8 cellular contexts compared by ENCODE assay signal in the genomic region with DNA sequence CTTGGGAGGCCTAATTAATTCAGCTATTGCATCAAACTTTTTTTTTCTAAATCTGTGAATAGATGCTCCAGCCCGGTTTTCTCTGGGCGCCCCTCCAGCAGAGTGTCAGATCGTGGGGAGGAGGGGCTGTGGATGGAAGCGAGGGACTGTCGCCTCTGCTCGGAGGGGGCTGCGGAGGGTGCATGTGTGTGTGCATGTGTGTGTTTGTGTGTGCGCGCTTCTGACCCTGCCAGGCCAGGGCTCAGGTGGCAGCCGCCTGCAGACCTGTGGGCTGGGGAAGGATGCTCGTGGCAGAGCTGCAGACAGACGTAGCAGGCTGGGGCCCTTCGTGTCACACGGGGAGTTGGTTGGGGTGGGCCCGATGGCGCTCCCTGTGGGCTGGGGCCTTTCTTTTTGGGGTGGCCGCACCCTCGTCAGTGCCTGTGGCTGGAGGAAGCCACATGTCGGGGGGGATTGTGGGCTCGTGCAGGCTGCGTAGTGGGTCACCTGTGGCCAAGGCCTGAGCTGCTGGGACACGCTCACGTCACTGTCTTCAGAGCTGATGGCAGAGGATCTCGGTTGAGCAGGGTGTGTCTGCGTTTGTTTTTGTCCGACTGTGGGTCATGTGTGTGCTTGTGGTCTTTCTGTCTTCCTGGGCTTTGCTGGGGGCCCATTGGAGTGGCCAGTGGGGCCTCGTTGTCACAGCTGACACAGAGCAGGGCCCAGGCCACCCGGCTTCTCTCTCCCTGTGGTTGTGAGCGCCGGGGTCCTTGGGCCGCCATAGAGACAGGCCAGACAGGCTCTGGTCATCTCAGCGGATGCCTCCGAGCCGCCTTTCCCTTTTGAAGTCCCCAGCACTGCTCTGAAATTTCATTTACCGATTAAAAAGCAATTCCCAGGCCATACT. TPM values are rescaled to one million over a fixed set of nuclear protein-coding genes. Genes with fewer than 3 reads are reported as not detected.
DNase-seq lines count a peak whose midpoint lies in the region; ATAC-seq and TF ChIP-seq lines count a peak whose summit lies in the region.

No MANE protein-coding gene starts in this region.

- DNase-seq in Peyer's patch (peak; percentile 63 to 86 (median 71)), ascending aorta (ENCODE audit: low spot score in 2 of 2) (peak in 1 of 2 donors; percentile 74), smooth muscle cell (lab: John Stamatoyannopoulos, UW; ENCODE audit: unreplicated experiment) (no peak), GDM1 (lab: John Stamatoyannopoulos, UW) (no peak), KG1 (lab: John Stamatoyannopoulos, UW) (no peak)

- peaks cover 74% of the 10 kb centered on the region for H3K79me2 ChIP-seq in smooth muscle cell (ENCODE audit: low read depth)

- H3K9ac ChIP-seq in BLaER1 treated with 17β-estradiol and CSF1 and Interleukin-3, amounts not matched to agents 10 nM and 100 nM, result peak overlapping the region; percentile 78 to 92 (median 87)
- H3K9ac ChIP-seq in smooth muscle cell (ENCODE audit: low read depth), result peak overlapping the region; percentile 72

- H3K4me1 ChIP-seq in BLaER1 treated with 17β-estradiol and CSF1 and Interleukin-3, amounts not matched to agents 10 nM and 100 nM, result peaks cover 71 to 87% (median 81%) of the 10 kb centered on the region in 10 experiments
- peaks cover 9 to 68% (median 57%) of the 10 kb centered on the region in 4 donors for H3K4me1 ChIP-seq in Peyer's patch
- peaks cover 28 to 41% of the 10 kb centered on the region in 2 donors for H3K4me1 ChIP-seq in ascending aorta
- peaks cover 55% of the 10 kb centered on the region for H3K4me1 ChIP-seq in smooth muscle cell (ENCODE audit: low read depth)

- peak overlapping the region; percentile 96 to 100 (median 100) for H3K4me2 ChIP-seq in BLaER1 treated with 17β-estradiol and CSF1 and Interleukin-3, amounts not matched to agents 10 nM and 100 nM
- H3K4me2 ChIP-seq in smooth muscle cell, result peak overlapping the region; percentile 98

- TF ChIP-seq POLR2A in Peyer's patch (IDR thresholded peaks at IDR 0.05), result no peak

- H3K9me3 ChIP-seq in BLaER1 treated with 17β-estradiol and CSF1 and Interleukin-3, amounts not matched to agents 10 nM and 100 nM (replicated peaks in 1 of 11), result no peaks in the 10 kb centered on the region
- H3K9me3 ChIP-seq in Peyer's patch (no peaks in the 10 kb centered on the region), ascending aorta (no peaks in the 10 kb centered on the region), iPS-18c (ENCODE audit: control insufficient read depth, insufficient read depth, low read length) (peaks cover 2% of the 10 kb centered on the region), smooth muscle cell (replicated peaks; ENCODE audit: low read depth) (no peaks in the 10 kb centered on the region)

- H3K4me3 ChIP-seq in BLaER1 treated with 17β-estradiol and CSF1 and Interleukin-3, amounts not matched to agents 10 nM and 100 nM, result peak overlapping the region; percentile 59 to 98 (median 88)
- H3K4me3 ChIP-seq in Peyer's patch (peak overlapping the region; percentile 50 to 90 (median 79)), ascending aorta (peak overlapping the region; percentile 78 to 85), iPS-18c (ENCODE audit: insufficient read depth, low read depth, low read length) (peak overlapping the region; percentile 82), smooth muscle cell (peak overlapping the region; percentile 74)

- no peak overlapping the region for H2AFZ ChIP-seq in smooth muscle cell (ENCODE audit: low read depth)

- ATAC-seq in GM21515 (IDR thresholded peaks at IDR 0.05; ENCODE audit: unreplicated experiment), result no peak

- H3K27ac ChIP-seq in BLaER1 treated with 17β-estradiol and CSF1 and Interleukin-3, amounts not matched to agents 10 nM and 100 nM, result peak overlapping the region; percentile 13 to 97 (median 93); a peak in 18 of 22 replicates
- H3K27ac ChIP-seq in Peyer's patch, result peak overlapping the region; percentile 76 to 89 (median 86)
- H3K27ac ChIP-seq in ascending aorta, result peak overlapping the region; percentile 85 to 93
- peak overlapping the region; percentile 80 for H3K27ac ChIP-seq in smooth muscle cell (ENCODE audit: low read depth)

- WGBS in smooth muscle cell (ENCODE audit: low lambda C conversion rate), result 20% methylated on average over 35 of the region's 35 CpGs

- no peak for TF ChIP-seq CTCF in Peyer's patch (IDR thresholded peaks at IDR 0.05)
- TF ChIP-seq CTCF in ascending aorta (IDR thresholded peaks at IDR 0.05), result no peak
- no peak for TF ChIP-seq CTCF in smooth muscle cell (IDR thresholded peaks at IDR 0.05; ENCODE audit: borderline replicate concordance, insufficient read depth, poor library complexity, severe bottlenecking)

- H3K27me3 ChIP-seq in BLaER1 treated with 17β-estradiol and CSF1 and Interleukin-3, amounts not matched to agents 10 nM and 100 nM, result peaks cover 0 to 33% (median 30%) of the 10 kb centered on the region in 11 experiments; a peak in 17 of 22 replicates
- H3K27me3 ChIP-seq in Peyer's patch (no peaks in the 10 kb centered on the region), ascending aorta (no peaks in the 10 kb centered on the region), smooth muscle cell (ENCODE audit: low read depth) (no peaks in the 10 kb centered on the region)

- H3F3A ChIP-seq in smooth muscle cell (ENCODE audit: low read depth), result peaks cover 8% of the 10 kb centered on the region

- H3K36me3 ChIP-seq in BLaER1 treated with 17β-estradiol and CSF1 and Interleukin-3, amounts not matched to agents 10 nM and 100 nM, result peaks cover 0 to 45% (median 18%) of the 10 kb centered on the region in 11 experiments; a peak in 11 of 22 replicates
- no peaks in the 10 kb centered on the region for H3K36me3 ChIP-seq in Peyer's patch
- no peaks in the 10 kb centered on the region for H3K36me3 ChIP-seq in ascending aorta
- H3K36me3 ChIP-seq in smooth muscle cell (ENCODE audit: low read depth), result no peaks in the 10 kb centered on the region

- peaks cover 68 to 84% (median 74%) of the 10 kb centered on the region in 11 experiments for H4K20me1 ChIP-seq in BLaER1 treated with 17β-estradiol and CSF1 and Interleukin-3, amounts not matched to agents 10 nM and 100 nM
- peaks cover 75% of the 10 kb centered on the region for H4K20me1 ChIP-seq in smooth muscle cell (ENCODE audit: low read depth)

- intact Hi-C loops in ascending aorta (cut with DNase I), result loop anchor here (5.0 kb wide), 1 partner anchor 46 kb away; no protein-coding TSS in a partner anchor

RNA-seq across cellular contexts. Expression of a gene that starts 2.9 kb away (rescaled TPM):
- total RNA-seq in Peyer's patch (10 to 100 TPM; 20.1 to 41.5 (median 37.1) TPM), ascending aorta (139 TPM), smooth muscle cell (14.4 and 19.6 TPM in 2 replicates)
- polyA plus RNA-seq in smooth muscle cell, result 4.2 and 6.8 TPM in 2 replicates

RNA-seq across cellular contexts. Expression of a gene that starts 36.5 kb away (rescaled TPM):
- total RNA-seq in Peyer's patch (10 to 100 TPM; 16.5 to 31.2 (median 25.4) TPM), ascending aorta (38.3 TPM), smooth muscle cell (33.1 and 39.8 TPM in 2 replicates)
- polyA plus RNA-seq in smooth muscle cell, result 152 and 162 TPM in 2 replicates

Comparison
In these comparisons a context has a peak if more than half of its experiments do, and no peak if none do; other contexts are left out.
1. DNase-seq: peak in Peyer's patch (3 of 3); none in smooth muscle cell (single experiment), GDM1 (single experiment) and KG1 (single experiment).
2. Peak in every context shown above with its lines, with median percentiles within 50 percentile points of each other: H3K27ac ChIP-seq and H3K4me3 ChIP-seq.